8 cellular contexts compared by ENCODE assay signal in genomic region chr4:155403886-155404285, GRCh38. TPM values are rescaled to one million over a fixed set of nuclear protein-coding genes. Genes with fewer than 3 reads are reported as not detected.
DNase-seq lines count a peak whose midpoint lies in the region; ATAC-seq and TF ChIP-seq lines count a peak whose summit lies in the region.

No MANE protein-coding gene starts in this region.

- H3K27me3 Mint-ChIP-seq in WTC11 (ENCODE audit: low read depth), result peaks cover 28% of the 10 kb centered on the region
- H3K27me3 Mint-ChIP-seq in CD4-positive, alpha-beta memory T cell, result peaks cover 5 to 6% of the 10 kb centered on the region in 2 donors

- no peak overlapping the region for H3K4me3 ChIP-seq in BJ (ENCODE audit: low read depth, low read length)
- no peak overlapping the region for H3K4me3 ChIP-seq in CD4-positive, alpha-beta memory T cell (ENCODE audit: low read length in 2 of 2)

- H3K36me3 ChIP-seq in BJ (ENCODE audit: control insufficient read depth, insufficient read depth, low read length), result no peaks in the 10 kb centered on the region
- H3K36me3 ChIP-seq in CD4-positive, alpha-beta memory T cell (ENCODE audit: insufficient read depth, low read length), result no peaks in the 10 kb centered on the region

- POLR2A ChIA-PET in BJ (lab: Charles Lee) (no interaction called here), WTC11 (lab: Charles Lee) (no interaction called here)
- POLR2A ChIA-PET in CD4-positive, alpha-beta memory T cell (lab: Charles Lee; ENCODE audit: partially characterized antibody), result no interaction called here

- TF ChIP-seq CTCF in BJ (IDR thresholded peaks at IDR 0.05; ENCODE audit: insufficient read depth, low read depth, low read length), result 0 out of 2 replicates have a peak, but pooled peaks have one; percentile 21
- TF ChIP-seq CTCF in WTC11 (IDR thresholded peaks at IDR 0.05), result no peak

- H3K9me3 ChIP-seq in CD4-positive, alpha-beta memory T cell (ENCODE audit: control insufficient read depth in 1 of 2, low read length in 2 of 2), result no peaks in the 10 kb centered on the region

- H3K27ac ChIP-seq in CD4-positive, alpha-beta memory T cell (ENCODE audit: low read depth, low read length), result no peak overlapping the region

- H3K9me3 Mint-ChIP-seq in WTC11, result no peaks in the 10 kb centered on the region
- no peaks in the 10 kb centered on the region for H3K9me3 Mint-ChIP-seq in CD4-positive, alpha-beta memory T cell

- intact Hi-C loops in CD4-positive, alpha-beta memory T cell (cut with micrococcal nuclease), result no loop called here

- no peak for DNase-seq in BJ (ENCODE audit: low read depth)
- peak; percentile 22 for DNase-seq in LHCN-M2 (ENCODE audit: low read depth)
- no peak for DNase-seq in WTC11 (ENCODE audit: low spot score)
- peak; percentile 50 for DNase-seq in kidney glomerular epithelial cell (lab: John Stamatoyannopoulos, UW)
- DNase-seq in CD4-positive, alpha-beta memory T cell, result no peak

- CTCF ChIA-PET in BJ (lab: Yijun Ruan, JAX), result interaction anchor here (0.6 to 2.9 kb wide), 7 partner anchors 10 to 688 kb away, joined by 3 to 8 read pairs (median 4); partner anchors contain the start of gene CTSO
- CTCF ChIA-PET in WTC11 (lab: Charles Lee), result interaction anchor here (0.6 to 1.3 kb wide), 4 partner anchors 125 to 550 kb away, joined by 3 to 9 read pairs (median 3); partner anchors contain the start of gene CTSO
- CTCF ChIA-PET in CD4-positive, alpha-beta memory T cell (lab: Charles Lee; ENCODE audit: partially characterized antibody), result no interaction called here

- no peaks in the 10 kb centered on the region for H3K36me3 Mint-ChIP-seq in WTC11
- no peaks in the 10 kb centered on the region for H3K36me3 Mint-ChIP-seq in CD4-positive, alpha-beta memory T cell

- ATAC-seq in WTC11 (peak; percentile 62; the same call in 1 of the 2 replicates), HG02885 (IDR thresholded peaks at IDR 0.05; ENCODE audit: poor library complexity, unreplicated experiment) (no peak), GM18868 (IDR thresholded peaks at IDR 0.05; ENCODE audit: unreplicated experiment) (no peak), GM21360 (IDR thresholded peaks at IDR 0.05; ENCODE audit: unreplicated experiment) (no peak)

- H3K27me3 ChIP-seq in BJ (ENCODE audit: control insufficient read depth, insufficient read depth, low read length), result no peaks in the 10 kb centered on the region
- H3K27me3 ChIP-seq in CD4-positive, alpha-beta memory T cell (ENCODE audit: insufficient read depth, low read length), result no peaks in the 10 kb centered on the region

- H3K4me1 Mint-ChIP-seq in WTC11, result no peaks in the 10 kb centered on the region
- H3K4me1 Mint-ChIP-seq in CD4-positive, alpha-beta memory T cell, result no peaks in the 10 kb centered on the region

- no peak overlapping the region for H3K4me3 Mint-ChIP-seq in WTC11
- H3K4me3 Mint-ChIP-seq in CD4-positive, alpha-beta memory T cell, result no peak overlapping the region

- H3K27ac Mint-ChIP-seq in WTC11, result no peak overlapping the region
- H3K27ac Mint-ChIP-seq in CD4-positive, alpha-beta memory T cell, result no peak overlapping the region

- H3K4me1 ChIP-seq in CD4-positive, alpha-beta memory T cell (ENCODE audit: insufficient read depth, low read length), result no peaks in the 10 kb centered on the region

TF ChIP-seq in WTC11, 78 proteins besides CTCF, POLR2A, EP300 and RAD21:
- TF ChIP-seq NR2C2 (CRISPR knock-in tag; IDR thresholded peaks at IDR 0.05), result no peak
- no peak for TF ChIP-seq RELA (CRISPR knock-in tag; IDR thresholded peaks at IDR 0.05; ENCODE audit: borderline replicate concordance)
- TF ChIP-seq FOXP1 (CRISPR knock-in tag; IDR thresholded peaks at IDR 0.05; ENCODE audit: borderline replicate concordance), result no peak
- no peak for TF ChIP-seq EMX1 (CRISPR knock-in tag; IDR thresholded peaks at IDR 0.05)
- TF ChIP-seq ZNF416 (CRISPR knock-in tag; IDR thresholded peaks at IDR 0.05), result no peak
- TF ChIP-seq E2F1 (CRISPR knock-in tag; IDR thresholded peaks at IDR 0.05), result no peak
- no peak for TF ChIP-seq ZNF532 (CRISPR knock-in tag; IDR thresholded peaks at IDR 0.05; ENCODE audit: borderline replicate concordance)
- no peak for TF ChIP-seq FOXK1 (CRISPR knock-in tag; IDR thresholded peaks at IDR 0.05)
- TF ChIP-seq CREB1 (CRISPR knock-in tag; IDR thresholded peaks at IDR 0.05), result no peak
- no peak for TF ChIP-seq PREB (CRISPR knock-in tag; IDR thresholded peaks at IDR 0.05; ENCODE audit: borderline replicate concordance)
- no peak for TF ChIP-seq SMAD3 (CRISPR knock-in tag; IDR thresholded peaks at IDR 0.05; ENCODE audit: borderline replicate concordance)
- no peak for TF ChIP-seq TEAD1 (CRISPR knock-in tag; IDR thresholded peaks at IDR 0.05)
- no peak for TF ChIP-seq ZNF219 (CRISPR knock-in tag; IDR thresholded peaks at IDR 0.05; ENCODE audit: borderline replicate concordance)
- no peak for TF ChIP-seq JAZF1 (CRISPR knock-in tag; IDR thresholded peaks at IDR 0.05)
- no peak for TF ChIP-seq TCF7 (CRISPR knock-in tag; IDR thresholded peaks at IDR 0.05; ENCODE audit: low read depth)
- TF ChIP-seq IRF1 (CRISPR knock-in tag; IDR thresholded peaks at IDR 0.05), result no peak

RNA-seq across cellular contexts. Expression of gene MAP9, which starts 27.1 kb away (rescaled TPM):
- polyA plus RNA-seq in BJ (2011; rRNA removed), result 3.3 and 7.4 TPM in 2 replicates
- polyA minus RNA-seq in BJ (2011; rRNA and poly(A)+ RNA removed), result 2.6 and 3.3 TPM in 2 replicates
- total RNA-seq in LHCN-M2 (2014; rRNA removed) (2.9 and 3.3 TPM in 2 replicates), WTC11 (2021) (13.5 to 19.0 TPM (median 16.5 TPM) in 3 replicates)
- 1.2 TPM for polyA plus RNA-seq in LHCN-M2 (2012)
- 1 to 10 TPM; 5.8 to 7.9 TPM for total RNA-seq in CD4-positive, alpha-beta memory T cell
- polyA plus RNA-seq in CD4-positive, alpha-beta memory T cell, result 1 to 10 TPM; 4.7 to 4.9 TPM

Comparison
In these comparisons a context has a peak if more than half of its experiments do, and no peak if none do; other contexts are left out.
1. DNase-seq: peak in LHCN-M2 (single experiment) and kidney glomerular epithelial cell (single experiment); none in BJ (single experiment), WTC11 (single experiment) and CD4-positive, alpha-beta memory T cell (0 of 5).